1 cellular context compared by ENCODE assay signal in the genomic region with DNA sequence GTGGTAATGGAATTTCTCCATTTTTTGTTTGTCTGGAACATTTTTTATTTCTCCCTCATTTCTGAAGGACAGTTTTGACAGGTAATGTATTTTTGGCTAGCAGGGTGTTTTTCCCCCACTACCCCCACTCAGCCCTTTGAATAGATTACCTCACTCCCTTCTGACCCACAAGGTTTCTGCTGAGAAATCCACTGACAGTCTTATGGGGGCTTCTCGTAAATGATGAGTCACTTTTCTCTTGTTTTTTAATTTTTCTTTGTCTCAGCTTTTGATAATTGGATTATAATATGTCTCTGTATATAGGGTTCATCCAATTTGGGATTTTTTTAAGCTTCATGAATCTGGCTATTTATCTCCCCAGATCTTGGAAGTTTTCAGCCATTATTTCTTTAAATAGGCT.
TF ChIP-seq lines count a peak whose summit lies in the region.

No MANE protein-coding gene starts in this region.

TF ChIP-seq in IMR-90, 13 proteins besides CTCF, POLR2A, EP300 and RAD21:
- TF ChIP-seq MAZ (IDR thresholded peaks at IDR 0.05; ENCODE audit: borderline replicate concordance, low read depth, low read length) (no peak), RCOR1 (IDR thresholded peaks at IDR 0.05; ENCODE audit: insufficient replicate concordance, low read length) (no peak), SMC3 (IDR thresholded peaks at IDR 0.05; ENCODE audit: low read depth, low read length) (no peak), NFE2L2 (IDR thresholded peaks at IDR 0.05; ENCODE audit: low read depth, low read length) (no peak), MAFK (IDR thresholded peaks at IDR 0.05; ENCODE audit: low read depth, low read length) (no peak), CEBPB (IDR thresholded peaks at IDR 0.05; ENCODE audit: low read depth, low read length) (no peak)
